Comparison of ENCODE assay signal across 8 cellular contexts in the genomic region with DNA sequence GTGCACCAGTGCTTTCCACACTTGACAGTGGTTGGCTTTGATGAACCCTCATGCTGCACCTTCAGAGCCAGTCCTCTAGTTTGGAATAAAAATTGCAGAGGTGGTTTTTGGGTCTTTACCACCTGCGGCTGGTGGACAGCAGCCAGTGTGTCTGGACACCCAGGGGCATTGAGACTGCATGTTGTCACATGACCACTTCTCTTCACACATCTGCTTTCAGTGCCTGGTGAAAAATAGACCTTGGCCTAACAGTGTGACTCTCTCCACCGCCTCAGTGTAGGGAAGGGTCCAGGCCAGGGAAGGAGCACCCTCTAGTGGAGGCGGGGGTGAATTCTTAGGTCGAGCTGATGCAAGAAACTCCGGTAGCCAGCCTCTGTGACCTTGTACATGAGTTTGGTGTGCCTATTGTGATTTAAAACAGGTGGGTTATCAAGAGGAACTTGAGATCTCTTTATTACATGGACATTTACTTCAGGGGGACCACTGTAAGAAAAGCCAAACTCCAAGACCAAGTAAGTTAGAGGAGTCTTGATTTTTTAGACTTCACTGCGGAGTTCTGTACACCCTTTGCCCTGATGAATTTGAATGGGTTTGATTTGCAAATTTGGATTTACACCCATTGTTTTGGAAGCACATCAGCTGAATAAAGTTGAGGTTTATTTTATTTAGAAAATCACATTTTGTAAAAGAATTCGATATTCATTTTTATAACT. TPM values are rescaled to one million over a fixed set of nuclear protein-coding genes. Genes with fewer than 3 reads are reported as not detected.
A peak's percentile ranks its signal among the peaks of the same experiment; 100 is the strongest.
DNase-seq lines count a peak whose midpoint lies in the region; ATAC-seq and TF ChIP-seq lines count a peak whose summit lies in the region.

No MANE protein-coding gene starts in this region.

- TF ChIP-seq CTCF in GM10266 (IDR thresholded peaks at IDR 0.05; ENCODE audit: control insufficient read depth, insufficient read depth, low read depth, missing control alignments) (peak; percentile 87), mucosa of descending colon (IDR thresholded peaks at IDR 0.05) (peak; percentile 63)

- intact Hi-C loops in mucosa of descending colon (cut with DNase I, micrococcal nuclease), result loop anchor here in 1 of 2 donors (5.0 kb wide), 1 partner anchor 61 kb away; no protein-coding TSS in a partner anchor

- H3K4me1 ChIP-seq in mucosa of descending colon (ENCODE audit: low read depth), result no peaks in the 10 kb centered on the region

- peaks cover 13 to 15% of the 10 kb centered on the region in 2 donors for H3K4me1 Mint-ChIP-seq in effector memory CD8-positive, alpha-beta T cell (ENCODE audit: low read depth in 2 of 2)

- peak overlapping the region in 1 of 2 donors; percentile 38 for H3K27ac Mint-ChIP-seq in effector memory CD8-positive, alpha-beta T cell

- H3K36me3 Mint-ChIP-seq in effector memory CD8-positive, alpha-beta T cell (ENCODE audit: insufficient read depth), result peaks cover 51% of the 10 kb centered on the region

- H3K36me3 ChIP-seq in mucosa of descending colon (ENCODE audit: low read depth), result no peaks in the 10 kb centered on the region

- H3K9me3 ChIP-seq in mucosa of descending colon, result no peaks in the 10 kb centered on the region

- no peak overlapping the region for H3K4me3 Mint-ChIP-seq in effector memory CD8-positive, alpha-beta T cell

- no peaks in the 10 kb centered on the region for H3K27me3 Mint-ChIP-seq in effector memory CD8-positive, alpha-beta T cell

- peak; percentile 84 for ATAC-seq in effector memory CD8-positive, alpha-beta T cell (replicated peaks)
- ATAC-seq in mucosa of descending colon, result peak; percentile 79

- H3K4me3 ChIP-seq in mucosa of descending colon, result no peak overlapping the region

- H3K9me3 Mint-ChIP-seq in effector memory CD8-positive, alpha-beta T cell, result no peaks in the 10 kb centered on the region

- DNase-seq in GM10266 (ENCODE audit: extremely low spot score), result peak; percentile 78
- peak; percentile 65 for DNase-seq in HT1080 (ENCODE audit: low read depth)
- peak; percentile 60 to 73 for DNase-seq in NOMO-1 (lab: John Stamatoyannopoulos, UW; ENCODE audit: unreplicated experiment in 2 of 2)
- DNase-seq in activated CD8-positive, alpha-beta memory T cell treated with anti-CD3 and anti-CD28 coated beads for 4 hours (ENCODE audit: low read depth in 2 of 2), result peak; percentile 30 to 43
- peak; percentile 52 to 62 (median 52) for DNase-seq in effector memory CD8-positive, alpha-beta T cell
- peak; percentile 53 to 85 (median 74) for DNase-seq in mucosa of descending colon
- DNase-seq in stimulated activated CD8-positive, alpha-beta memory T cell treated with anti-CD3 and anti-CD28 coated beads, Interleukin-7, amount 100 ng/mL, for 4 hours (ENCODE audit: low read depth in 2 of 2), result peak; percentile 38 to 52
- no peak for DNase-seq in cortex of kidney (lab: John Stamatoyannopoulos, UW)

RNA-seq across cellular contexts. Expression of gene GOSR2, which starts 17.9 kb away (rescaled TPM):
- total RNA-seq in HT1080 (2014; rRNA removed; shearing (Covaris generic)), result 44.4 and 49.4 TPM in 2 replicates
- polyA plus RNA-seq in HT1080 (2015; cell fraction: cytosol; rRNA removed), result 47.6 and 53.6 TPM in 2 replicates
- polyA plus RNA-seq in HT1080 (2015; cell fraction: nucleus; rRNA removed), result 49.0 and 59.4 TPM in 2 replicates
- total RNA-seq in mucosa of descending colon, result 10 to 100 TPM; 53.7 to 56.5 (median 55.0) TPM

RNA-seq across cellular contexts. Expression of gene RPRML, which starts 38.2 kb away (rescaled TPM):
- 0.07 TPM in 1 of 2 replicates, not detected in the other for total RNA-seq in HT1080 (2014; rRNA removed; shearing (Covaris generic))
- polyA plus RNA-seq in HT1080 (2015; cell fraction: cytosol; rRNA removed), result 0.36 and 0.49 TPM in 2 replicates
- not detected in 2 replicates for polyA plus RNA-seq in HT1080 (2015; cell fraction: nucleus; rRNA removed)
- total RNA-seq in mucosa of descending colon, result under 1 TPM in 2 of 3 donors, not detected in 1; 0.26 to 0.44 TPM
